In the genomic region with DNA sequence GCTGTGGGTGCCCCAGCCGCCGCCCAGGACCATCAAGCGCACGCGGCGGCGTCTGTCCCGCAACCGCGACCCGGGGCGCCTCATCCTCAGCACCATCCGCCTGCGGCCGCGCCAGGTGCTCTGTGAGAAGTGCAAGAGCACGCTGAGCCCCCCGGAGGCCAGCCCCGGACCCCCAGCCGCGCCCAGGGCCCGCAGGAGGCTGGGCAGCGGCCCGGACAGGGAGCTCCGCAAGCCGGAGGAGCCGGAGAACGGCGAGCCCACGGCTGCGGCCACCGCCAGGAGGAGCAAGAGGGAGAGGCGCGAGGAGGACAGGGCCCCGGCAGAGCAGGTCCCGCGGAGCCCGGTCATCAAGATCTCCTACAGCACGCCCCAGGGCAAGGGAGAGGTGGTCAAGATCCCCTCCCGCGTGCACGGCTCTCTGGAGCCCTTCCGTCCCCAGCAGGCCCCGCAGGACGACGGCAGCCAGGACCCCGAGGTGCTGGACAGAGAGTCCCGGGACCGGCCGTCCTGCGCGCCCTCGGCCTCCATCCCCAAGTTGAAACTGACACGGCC, we compare ENCODE assay signal across 20 cellular contexts. TPM values are rescaled to one million over a fixed set of nuclear protein-coding genes. Genes with fewer than 3 reads are reported as not detected.
DNase-seq lines count a peak whose midpoint lies in the region; ATAC-seq, FAIRE-seq and TF ChIP-seq lines count a peak whose summit lies in the region.
"Had no signal": no experiment of that assay in that cellular context is flagged by ENCODE, and none has a peak within 500 bp of the region (broad histone marks: within the 10 kb centered on the region; RNA-seq: fewer than 3 reads in every experiment).

No MANE protein-coding gene starts in this region.

- H3K9ac ChIP-seq in HepG2 (ENCODE audit: insufficient read depth, low read depth, low read length), result no peak overlapping the region
- no peak overlapping the region for H3K9ac ChIP-seq in endodermal cell (ENCODE audit: extremely low read depth, low read length, poor library complexity, severe bottlenecking)
- H3K9ac ChIP-seq in mesenchymal stem cell (ENCODE audit: low read length), result no peak overlapping the region
- H3K9ac ChIP-seq: BLaER1 treated with 17β-estradiol and CSF1 and Interleukin-3, amounts not matched to agents 10 nM and 100 nM had no signal

- no peaks in the 10 kb centered on the region for H4K20me1 ChIP-seq in HepG2 (ENCODE audit: insufficient read depth, low read length)

- no peak overlapping the region for H4K91ac ChIP-seq in mesenchymal stem cell (ENCODE audit: low read length)

- H3K79me1 ChIP-seq in mesenchymal stem cell (replicated peaks; ENCODE audit: low read length, poor library complexity, severe bottlenecking), result peaks cover 64% of the 10 kb centered on the region

- no peak overlapping the region for H2BK12ac ChIP-seq in mesenchymal stem cell (ENCODE audit: low read length in 2 of 2)

- H2AFZ ChIP-seq in HepG2 (ENCODE audit: low read length), result no peak overlapping the region
- no peak overlapping the region for H2AFZ ChIP-seq in mesenchymal stem cell (ENCODE audit: low read depth, low read length)
- H2AFZ ChIP-seq: PC-9 had no signal

- no peak overlapping the region for H3K14ac ChIP-seq in mesenchymal stem cell (ENCODE audit: low read length in 2 of 2)

- TF ChIP-seq CTCF in HepG2 (CRISPR knock-in tag; IDR thresholded peaks at IDR 0.05) (no peak), right lobe of liver (IDR thresholded peaks at IDR 0.05) (no peak), endodermal cell (conservative IDR thresholded peaks at IDR 0.05) (peak; percentile 74), transverse colon (IDR thresholded peaks at IDR 0.05) (no peak)

- H3K36me3 ChIP-seq in HepG2 (replicated peaks in 1 of 2; ENCODE audit: control insufficient read depth in 1 of 2, insufficient read depth in 2 of 2, low read length in 2 of 2), result no peaks in the 10 kb centered on the region
- H3K36me3 ChIP-seq in right lobe of liver, result peaks cover 0 to 6% (median 2%) of the 10 kb centered on the region in 4 donors
- no peaks in the 10 kb centered on the region for H3K36me3 ChIP-seq in endodermal cell (ENCODE audit: control insufficient read depth, insufficient read depth, low read length)
- peaks cover 12 to 84% of the 10 kb centered on the region in 2 experiments for H3K36me3 ChIP-seq in mesenchymal stem cell (ENCODE audit: control insufficient read depth in 1 of 2, insufficient read depth in 2 of 2, low read depth in 1 of 2, low read length in 2 of 2)
- H3K36me3 ChIP-seq in transverse colon, result peaks cover 0 to 21% (median 6%) of the 10 kb centered on the region in 4 donors

- H3K27ac ChIP-seq in HepG2 (ENCODE audit: extremely low read length, insufficient read depth, low read length) (no peak overlapping the region), right lobe of liver (no peak overlapping the region), endodermal cell (ENCODE audit: low read depth, low read length) (no peak overlapping the region), mesenchymal stem cell (ENCODE audit: low read length, poor library complexity, severe bottlenecking) (no peak overlapping the region), transverse colon (peak overlapping the region in 3 of 4 donors; percentile 96 to 98 (median 97))
- H3K27ac ChIP-seq: A549 had no signal

- no TSS peak for BruUV-seq in HepG2 (replicated peaks; lab: Mats Ljungman, UMichigan)

- DNase-seq in HepG2 (ENCODE audit: low spot score) (no peak), right lobe of liver (no peak), endodermal cell (peak; percentile 88), mesenchymal stem cell (no peak), transverse colon (no peak), COLO668 (lab: John Stamatoyannopoulos, UW; ENCODE audit: unreplicated experiment) (no peak)
- DNase-seq: CD8-positive, alpha-beta memory T cell; IMR-90; Karpas-422; MG63; NCI-H1092 treated with DMSO at 0.1 percent for 48 hours; NCI-H1694; NCI-H2107; NCI-H2227 treated with DMSO at 0.1 percent for 48 hours; NCI-H524; PC-9 had no signal

- H4K8ac ChIP-seq in mesenchymal stem cell (ENCODE audit: low read length), result no peak overlapping the region

- no peak for FAIRE-seq in HepG2 (lab: Jason Lieb, UNC)
- FAIRE-seq: A549 had no signal

- H3K36me3 Mint-ChIP-seq in endodermal cell (ENCODE audit: low read depth), result peaks cover 7% of the 10 kb centered on the region

- CTCF ChIA-PET in HepG2 (lab: Yijun Ruan, JAX; ENCODE audit: low intra/inter-chr PET ratio, low total read pairs), result no interaction called here

- H3K23ac ChIP-seq in mesenchymal stem cell (ENCODE audit: low read length in 2 of 2), result no peak overlapping the region

- H2BK120ac ChIP-seq in mesenchymal stem cell (ENCODE audit: low read depth, low read length), result no peak overlapping the region

- no peak overlapping the region for H3K18ac ChIP-seq in mesenchymal stem cell (ENCODE audit: low read depth in 1 of 2, low read length in 2 of 2)

- no peak overlapping the region for H2AK5ac ChIP-seq in mesenchymal stem cell (ENCODE audit: low read length, severe bottlenecking)

- H2BK15ac ChIP-seq in mesenchymal stem cell (ENCODE audit: low read depth, poor library complexity, severe bottlenecking), result peak overlapping the region; percentile 33

- TF ChIP-seq POLR2A in HepG2 (IDR thresholded peaks at IDR 0.05; ENCODE audit: insufficient read depth in 1 of 2, low read depth in 2 of 2, low read length in 2 of 2), result no peak
- no peak for TF ChIP-seq POLR2A in right lobe of liver (IDR thresholded peaks at IDR 0.05)
- no peak for TF ChIP-seq POLR2A in transverse colon (IDR thresholded peaks at IDR 0.05)

- H3K27me3 Mint-ChIP-seq in endodermal cell (ENCODE audit: insufficient read depth), result no peaks in the 10 kb centered on the region
- H3K27me3 Mint-ChIP-seq: CD8-positive, alpha-beta memory T cell had no signal

- WGBS in HepG2 (ENCODE audit: low lambda C conversion rate), result 98% methylated on average over 44 of the region's 54 CpGs
- WGBS in right lobe of liver (ENCODE audit: insufficient coverage, low coverage, low lambda C conversion rate, missing lambda C conversion rate), result 98% methylated on average over 9 of the region's 54 CpGs
- WGBS in endodermal cell (ENCODE audit: insufficient coverage in 1 of 2, insufficient read length in 1 of 2), 2 experiments, result 89 to 91% methylated on average over 40 to 54 of the region's 54 CpGs
- 73% methylated on average over 54 of the region's 54 CpGs for WGBS in mesenchymal stem cell
- WGBS in transverse colon (ENCODE audit: low coverage in 1 of 2), 2 donors, result 91% methylated on average over 49 of the region's 54 CpGs; no CpG with 5 or more reads in 1 of the 2 donors

- no peak for TF ChIP-seq EP300 in HepG2 (IDR thresholded peaks at IDR 0.05; ENCODE audit: low read depth in 2 of 2, low read length in 2 of 2)
- TF ChIP-seq EP300 in HepG2 (CRISPR knock-in tag; IDR thresholded peaks at IDR 0.05; ENCODE audit: borderline replicate concordance), result no peak
- no peak for TF ChIP-seq EP300 in transverse colon (IDR thresholded peaks at IDR 0.05; ENCODE audit: low read depth)

- no peak for ATAC-seq in HepG2
- no peak for ATAC-seq in right lobe of liver
- no peak for ATAC-seq in GM19452 (IDR thresholded peaks at IDR 0.05; ENCODE audit: unreplicated experiment)
- ATAC-seq in HG03565 (IDR thresholded peaks at IDR 0.05; ENCODE audit: unreplicated experiment), result no peak
- ATAC-seq: A549 had no signal

- H3K4ac ChIP-seq in mesenchymal stem cell (ENCODE audit: low read depth in 1 of 2, low read length in 2 of 2), result no peak overlapping the region

- no peak overlapping the region for H3K27ac Mint-ChIP-seq in endodermal cell

- no peak for TF ChIP-seq RAD21 in HepG2 (CRISPR knock-in tag; IDR thresholded peaks at IDR 0.05)

- no peaks in the 10 kb centered on the region for H3K79me2 ChIP-seq in HepG2 (ENCODE audit: insufficient read depth, low read length)

- intact Hi-C loops in HepG2 (cut with micrococcal nuclease; ENCODE audit: unreplicated experiment), result no loop called here
- intact Hi-C loops in right lobe of liver (cut with DNase I), result no loop called here
- intact Hi-C loops in transverse colon (cut with DNase I; ENCODE audit: low total_unique reads), result no loop called here

- in situ Hi-C loops in HepG2 (cut with HindIII; ENCODE audit: extremely low pct_ligation_motif_present, low pct_unique_long_range_greater_than_20kb) (no loop called here), transverse colon (cut with MboI; ENCODE audit: low pct_ligation_motif_present in 1 of 4, low pct_unique_long_range_greater_than_20kb in 1 of 4, low sequenced_read_pairs in 3 of 4) (no loop called here)

- H2BK5ac ChIP-seq in mesenchymal stem cell (ENCODE audit: low read depth, low read length, poor library complexity, severe bottlenecking), result no peak overlapping the region

- no peak overlapping the region for H3K4me3 Mint-ChIP-seq in endodermal cell
- H3K4me3 Mint-ChIP-seq: CD8-positive, alpha-beta memory T cell had no signal

- H3K9me3 Mint-ChIP-seq in endodermal cell, result no peaks in the 10 kb centered on the region
- H3K9me3 Mint-ChIP-seq: CD8-positive, alpha-beta memory T cell had no signal

- H3K9me3 ChIP-seq in HepG2 (ENCODE audit: low read length) (no peaks in the 10 kb centered on the region), right lobe of liver (no peaks in the 10 kb centered on the region), endodermal cell (ENCODE audit: control insufficient read depth, low read length) (no peaks in the 10 kb centered on the region), mesenchymal stem cell (ENCODE audit: control insufficient read depth, low read length) (no peaks in the 10 kb centered on the region), transverse colon (no peaks in the 10 kb centered on the region)
- H3K9me3 ChIP-seq: A549; BLaER1 treated with 17β-estradiol and CSF1 and Interleukin-3, amounts not matched to agents 10 nM and 100 nM; MG63 had no signal

- H3K4me2 ChIP-seq in HepG2 (ENCODE audit: low read depth, low read length), result no peak overlapping the region
- H3K4me2 ChIP-seq in mesenchymal stem cell (ENCODE audit: low read length, poor library complexity, severe bottlenecking), result no peak overlapping the region
- H3K4me2 ChIP-seq: A549 had no signal

- peaks cover 17% of the 10 kb centered on the region for H3K4me1 Mint-ChIP-seq in endodermal cell

- no peaks in the 10 kb centered on the region; a peak in 1 of 5 replicates for H3K27me3 ChIP-seq in HepG2 (ENCODE audit: control insufficient read depth in 1 of 2, insufficient read depth in 2 of 2, low read length in 2 of 2)
- H3K27me3 ChIP-seq in right lobe of liver, result no peaks in the 10 kb centered on the region
- H3K27me3 ChIP-seq in endodermal cell (ENCODE audit: control insufficient read depth, insufficient read depth, low read length, poor library complexity, severe bottlenecking), result no peaks in the 10 kb centered on the region
- H3K27me3 ChIP-seq in mesenchymal stem cell (ENCODE audit: control insufficient read depth in 1 of 2, insufficient read depth in 1 of 2, low read length in 2 of 2), result no peaks in the 10 kb centered on the region
- H3K27me3 ChIP-seq in transverse colon, result no peaks in the 10 kb centered on the region
- H3K27me3 ChIP-seq: BLaER1 treated with 17β-estradiol and CSF1 and Interleukin-3, amounts not matched to agents 10 nM and 100 nM; MG63 had no signal

- peaks cover 30% of the 10 kb centered on the region for H3K4me1 ChIP-seq in HepG2 (ENCODE audit: insufficient read depth, low read length)
- H3K4me1 ChIP-seq in right lobe of liver, result peaks cover 0 to 9% (median 0%) of the 10 kb centered on the region in 4 donors
- H3K4me1 ChIP-seq in endodermal cell (ENCODE audit: control insufficient read depth, insufficient read depth, low read length), result no peaks in the 10 kb centered on the region
- H3K4me1 ChIP-seq in mesenchymal stem cell (ENCODE audit: control insufficient read depth, insufficient read depth, low read depth, low read length), result peaks cover 47% of the 10 kb centered on the region
- peaks cover 53 to 81% (median 72%) of the 10 kb centered on the region in 4 donors for H3K4me1 ChIP-seq in transverse colon

- POLR2A ChIA-PET in HepG2 (lab: Yijun Ruan, JAX), result no interaction called here

- H3K4me3 ChIP-seq in HepG2 (replicated peaks in 1 of 3; ENCODE audit: insufficient read depth in 1 of 3, low read depth in 2 of 3, low read length in 3 of 3), result no peak overlapping the region
- no peak overlapping the region for H3K4me3 ChIP-seq in right lobe of liver
- H3K4me3 ChIP-seq in endodermal cell (ENCODE audit: low read length), result no peak overlapping the region
- no peak overlapping the region for H3K4me3 ChIP-seq in mesenchymal stem cell (ENCODE audit: insufficient read depth in 1 of 2, low read depth in 1 of 2, low read length in 2 of 2)
- H3K4me3 ChIP-seq in transverse colon, result no peak overlapping the region
- H3K4me3 ChIP-seq: A549; BLaER1 treated with 17β-estradiol and CSF1 and Interleukin-3, amounts not matched to agents 10 nM and 100 nM; MG63; PC-9 had no signal

RNA-seq across cellular contexts. Expression of a gene that starts 8.0 kb away (rescaled TPM):
- total RNA-seq in HepG2 (2016; rRNA removed; fragmentation: Illumina TruSeq; extraction: Trizol) (3.5 and 4.7 TPM in 2 replicates), right lobe of liver (10 to 100 TPM in 1 of 6 experiments, 1 to 10 TPM in 5; 3.0 to 12.2 (median 5.1) TPM), endodermal cell (10 to 100 TPM; 11.4 to 13.9 TPM), transverse colon (100 to 1,000 TPM in 1 of 4 donors, 10 to 100 TPM in 3; 45.9 to 129 (median 61.2) TPM)
- 1.3 and 1.8 TPM in 2 replicates for total RNA-seq in HepG2 (2016; cell fraction: cytosol; rRNA removed; fragmentation: Illumina TruSeq; extraction: Trizol; ENCODE audit: low read depth)
- 3.2 and 5.1 TPM in 2 replicates for total RNA-seq in HepG2 (2016; cell fraction: insoluble cytoplasmic fraction; rRNA removed; fragmentation: Illumina TruSeq; extraction: Trizol)
- total RNA-seq in HepG2 (2016; cell fraction: membrane; rRNA removed; fragmentation: Illumina TruSeq; extraction: Trizol), result 3.2 and 3.7 TPM in 2 replicates
- 2.9 and 3.1 TPM in 2 replicates for total RNA-seq in HepG2 (2016; cell fraction: nucleus; rRNA removed; fragmentation: Illumina TruSeq; extraction: Trizol)
- 2.3 and 3.7 TPM in 2 replicates for polyA plus RNA-seq in HepG2 (2011; rRNA removed)
- polyA plus RNA-seq in HepG2 (2011; cell fraction: cytosol; rRNA removed), result 3.1 and 4.4 TPM in 2 replicates
- polyA plus RNA-seq in HepG2 (2011; cell fraction: nucleus; rRNA removed), result 12.7 and 14.5 TPM in 2 replicates
- 2.3 and 4.1 TPM in 2 replicates for polyA plus RNA-seq in HepG2 (2012)
- polyA plus RNA-seq in HepG2 (2016; cell fraction: cytosol; fragmentation: Illumina TruSeq; extraction: Trizol; ENCODE audit: low read depth), result 1.2 and 1.3 TPM in 2 replicates
- polyA plus RNA-seq in HepG2 (2016; cell fraction: insoluble cytoplasmic fraction; fragmentation: Illumina TruSeq; extraction: Trizol; ENCODE audit: low read depth), result 2.8 and 3.2 TPM in 2 replicates
- polyA plus RNA-seq in HepG2 (2016; cell fraction: membrane; fragmentation: Illumina TruSeq; extraction: Trizol; ENCODE audit: low read depth), result 2.2 and 2.3 TPM in 2 replicates
- polyA plus RNA-seq in HepG2 (2016; cell fraction: nucleus; fragmentation: Illumina TruSeq; extraction: Trizol; ENCODE audit: insufficient read depth, low read depth), result 5.4 and 5.6 TPM in 2 replicates
- 3.9 and 6.3 TPM in 2 replicates for polyA minus RNA-seq in HepG2 (2011; rRNA and poly(A)+ RNA removed; ENCODE audit: low replicate concordance)
- polyA minus RNA-seq in HepG2 (2011; cell fraction: cytosol; rRNA and poly(A)+ RNA removed), result 4.8 and 5.9 TPM in 2 replicates
- 2.7 and 3.5 TPM in 2 replicates for polyA minus RNA-seq in HepG2 (2011; cell fraction: nucleus; rRNA and poly(A)+ RNA removed)
- polyA plus RNA-seq in endodermal cell (2013, experiment 1 of 2), result 7.5 TPM
- polyA plus RNA-seq in endodermal cell (2013, experiment 2 of 2), result 6.7 TPM
- 9.8 TPM for polyA plus RNA-seq in mesenchymal stem cell (2013, experiment 1 of 2)
- polyA plus RNA-seq in mesenchymal stem cell (2013, experiment 2 of 2), result 9.5 TPM

Comparison
In these comparisons a context has a peak if more than half of its experiments do, and no peak if none do; other contexts are left out.
1. H3K27ac ChIP-seq: peak in transverse colon (3 of 4); none in HepG2 (single experiment), right lobe of liver (0 of 3), endodermal cell (single experiment) and mesenchymal stem cell (single experiment).